28 cellular contexts compared by ENCODE assay signal in the genomic region with DNA sequence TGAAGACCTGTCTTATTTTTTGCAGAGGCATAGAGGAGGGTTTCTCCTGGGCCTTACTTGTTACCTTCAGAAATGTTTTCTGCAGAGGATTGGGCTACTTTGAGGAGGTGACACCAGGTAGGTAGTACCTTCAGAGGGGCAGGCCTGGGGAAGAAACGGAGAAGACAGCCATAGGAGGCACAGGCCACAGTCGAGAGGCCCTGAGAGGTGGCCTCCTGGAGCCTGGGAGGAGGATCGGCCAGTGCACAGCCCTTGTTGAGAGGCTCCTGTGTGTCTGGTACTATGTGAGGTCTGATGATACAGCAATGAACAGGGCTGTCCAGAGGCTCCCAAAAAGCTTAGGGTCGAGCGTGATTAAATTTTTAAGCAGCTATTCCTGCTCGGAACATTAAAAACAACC. TPM values are rescaled to one million over a fixed set of nuclear protein-coding genes. Genes with fewer than 3 reads are reported as not detected.
DNase-seq lines count a peak whose midpoint lies in the region; ATAC-seq and TF ChIP-seq lines count a peak whose summit lies in the region.
"Had no signal": no experiment of that assay in that cellular context is flagged by ENCODE, and none has a peak within 500 bp of the region (broad histone marks: within the 10 kb centered on the region; RNA-seq: fewer than 3 reads in every experiment).

No MANE protein-coding gene starts in this region.

- no peak for DNase-seq in activated naive CD4-positive, alpha-beta T cell treated with anti-CD3 and anti-CD28 coated beads, Interleukin-2, amount 50 U/mL, for 72 hours (ENCODE audit: low spot score in 2 of 2)
- DNase-seq in activated naive CD4-positive, alpha-beta T cell treated with anti-CD3 and anti-CD28 coated beads for 36 hours: no peak
- DNase-seq in activated T-helper 1 cell treated with anti-CD3 and anti-CD28 coated beads, Interleukin-12 subunit alpha, Interleukin-12 subunit beta, Interleukin-2, Interleukin-4 antibody, amounts not matched to agents 30 ng/mL and 10 ng/mL and 1 ng/mL, durations not matched to agents 14 hours and 24 hours and 36 hours (ENCODE audit: low spot score): no peak
- no peak for DNase-seq in NCI-H2171 treated with DMSO at 0.1 percent for 48 hours (lab: John Stamatoyannopoulos, UW)
- no peak for DNase-seq in amniotic stem cell (lab: John Stamatoyannopoulos, UW)
- no peak for DNase-seq in prostate gland (ENCODE audit: low spot score)
- no peak for DNase-seq in NCI-H2107 treated with DMSO at 0.1 percent for 48 hours (lab: John Stamatoyannopoulos, UW; ENCODE audit: unreplicated experiment)
- DNase-seq: activated CD4-positive, alpha-beta memory T cell treated with anti-CD3 and anti-CD28 coated beads, Interleukin-2, amount 10 ng/mL, durations not matched to agents 7 days and 5 days; activated CD4-positive, CD25-positive, alpha-beta regulatory T cell; activated gamma-delta T cell treated with Interleukin-2 at 50 U/mL for 16 hours; BE2C; cortex of kidney; DMS153; esophagus squamous epithelium; foreskin melanocyte; H7; KBM-7; lower lobe of right lung; MG63; NCI-H1105 treated with DMSO at 0.1 percent for 48 hours; NCI-H2029 treated with DMSO at 0.1 percent for 48 hours; NCI-H226; NCI-H748 treated with DMSO at 0.1 percent for 48 hours; T-helper 1 cell had no signal

- H3K9me3 Mint-ChIP-seq in activated naive CD4-positive, alpha-beta T cell treated with anti-CD3 and anti-CD28 coated beads, Interleukin-2, amount 50 U/mL, for 72 hours: no peaks in the 10 kb centered on the region
- H3K9me3 Mint-ChIP-seq in activated naive CD4-positive, alpha-beta T cell treated with anti-CD3 and anti-CD28 coated beads for 36 hours: no peaks in the 10 kb centered on the region
- no peaks in the 10 kb centered on the region for H3K9me3 Mint-ChIP-seq in activated T-helper 1 cell treated with anti-CD3 and anti-CD28 coated beads, Interleukin-12 subunit alpha, Interleukin-12 subunit beta, Interleukin-2, Interleukin-4 antibody, amounts not matched to agents 30 ng/mL and 10 ng/mL and 1 ng/mL, durations not matched to agents 14 hours and 24 hours and 36 hours
- H3K9me3 Mint-ChIP-seq: activated CD4-positive, alpha-beta memory T cell treated with anti-CD3 and anti-CD28 coated beads, Interleukin-2, amount 10 ng/mL, durations not matched to agents 7 days and 5 days; stimulated activated naive CD8-positive, alpha-beta T cell treated with anti-CD3 and anti-CD28 coated beads, Interleukin-15, Interleukin-2, amounts not matched to agents 100 ng/mL and 50 ng/mL, for 24 hours had no signal

- CTCF ChIA-PET in activated naive CD4-positive, alpha-beta T cell treated with anti-CD3 and anti-CD28 coated beads for 36 hours (lab: Charles Lee): interaction anchor here (0.6 kb wide), 1 partner anchor 207 kb away, joined by 3 read pairs; no protein-coding TSS in a partner anchor

- H3K4me1 Mint-ChIP-seq in activated naive CD4-positive, alpha-beta T cell treated with anti-CD3 and anti-CD28 coated beads for 36 hours (ENCODE audit: low read depth): peaks cover 24% of the 10 kb centered on the region
- peaks cover 33% of the 10 kb centered on the region for H3K4me1 Mint-ChIP-seq in activated T-helper 1 cell treated with anti-CD3 and anti-CD28 coated beads, Interleukin-12 subunit alpha, Interleukin-12 subunit beta, Interleukin-2, Interleukin-4 antibody, amounts not matched to agents 30 ng/mL and 10 ng/mL and 1 ng/mL, durations not matched to agents 14 hours and 24 hours and 36 hours (ENCODE audit: low read depth)

- H3K36me3 ChIP-seq in mesodermal cell (ENCODE audit: control insufficient read depth, insufficient read depth, low read length): peaks cover 65% of the 10 kb centered on the region
- peaks cover 0 to 12% of the 10 kb centered on the region in 2 donors for H3K36me3 ChIP-seq in prostate gland

- peak overlapping the region; percentile 23 for H3K27ac ChIP-seq in mesodermal cell (ENCODE audit: low read depth, low read length, severe bottlenecking)
- no peak overlapping the region for H3K27ac ChIP-seq in prostate gland
- H3K27ac ChIP-seq: lower lobe of right lung had no signal

- H3K9me3 ChIP-seq in mesodermal cell (ENCODE audit: control insufficient read depth, low read length): no peaks in the 10 kb centered on the region
- H3K9me3 ChIP-seq in prostate gland: no peaks in the 10 kb centered on the region
- H3K9me3 ChIP-seq: adrenal gland, BE2C, esophagus squamous epithelium, lower lobe of right lung, MG63, vagina had no signal

- H3K4me3 ChIP-seq in mesodermal cell (ENCODE audit: extremely low read depth, insufficient read depth, low read length, poor library complexity, severe bottlenecking) (no peak overlapping the region), prostate gland (no peak overlapping the region)
- H3K4me3 ChIP-seq: adrenal gland, esophagus squamous epithelium, lower lobe of right lung, MG63, vagina had no signal

- intact Hi-C loops in activated naive CD4-positive, alpha-beta T cell treated with anti-CD3 and anti-CD28 coated beads for 36 hours (cut with micrococcal nuclease): no loop called here
- intact Hi-C loops in activated T-helper 1 cell treated with anti-CD3 and anti-CD28 coated beads, Interleukin-12 subunit alpha, Interleukin-12 subunit beta, Interleukin-2, Interleukin-4 antibody, amounts not matched to agents 30 ng/mL and 10 ng/mL and 1 ng/mL, durations not matched to agents 14 hours and 24 hours and 36 hours (cut with micrococcal nuclease): no loop called here
- intact Hi-C loops in prostate gland (cut with DNase I): no loop called here

- peaks cover 6 to 15% of the 10 kb centered on the region in 2 donors for H3K36me3 Mint-ChIP-seq in activated naive CD4-positive, alpha-beta T cell treated with anti-CD3 and anti-CD28 coated beads, Interleukin-2, amount 50 U/mL, for 72 hours
- H3K36me3 Mint-ChIP-seq in activated naive CD4-positive, alpha-beta T cell treated with anti-CD3 and anti-CD28 coated beads for 36 hours (ENCODE audit: low read depth): peaks cover 15% of the 10 kb centered on the region
- H3K36me3 Mint-ChIP-seq in activated T-helper 1 cell treated with anti-CD3 and anti-CD28 coated beads, Interleukin-12 subunit alpha, Interleukin-12 subunit beta, Interleukin-2, Interleukin-4 antibody, amounts not matched to agents 30 ng/mL and 10 ng/mL and 1 ng/mL, durations not matched to agents 14 hours and 24 hours and 36 hours (ENCODE audit: low read depth): peaks cover 45% of the 10 kb centered on the region

- peaks cover 36% of the 10 kb centered on the region for H3K4me1 ChIP-seq in mesodermal cell (ENCODE audit: control insufficient read depth, insufficient read depth, low read length, poor library complexity, severe bottlenecking)
- H3K4me1 ChIP-seq in prostate gland (replicated peaks): no peaks in the 10 kb centered on the region

- no peak for TF ChIP-seq CTCF in prostate gland (IDR thresholded peaks at IDR 0.05)

- no peaks in the 10 kb centered on the region for H3K27me3 Mint-ChIP-seq in activated naive CD4-positive, alpha-beta T cell treated with anti-CD3 and anti-CD28 coated beads for 36 hours (ENCODE audit: low read depth)
- H3K27me3 Mint-ChIP-seq in activated T-helper 1 cell treated with anti-CD3 and anti-CD28 coated beads, Interleukin-12 subunit alpha, Interleukin-12 subunit beta, Interleukin-2, Interleukin-4 antibody, amounts not matched to agents 30 ng/mL and 10 ng/mL and 1 ng/mL, durations not matched to agents 14 hours and 24 hours and 36 hours (ENCODE audit: insufficient read depth): no peaks in the 10 kb centered on the region
- H3K27me3 Mint-ChIP-seq: activated CD4-positive, alpha-beta memory T cell treated with anti-CD3 and anti-CD28 coated beads, Interleukin-2, amount 10 ng/mL, durations not matched to agents 7 days and 5 days; stimulated activated naive CD8-positive, alpha-beta T cell treated with anti-CD3 and anti-CD28 coated beads, Interleukin-15, Interleukin-2, amounts not matched to agents 100 ng/mL and 50 ng/mL, for 24 hours had no signal

- H3K4me3 Mint-ChIP-seq in activated naive CD4-positive, alpha-beta T cell treated with anti-CD3 and anti-CD28 coated beads for 36 hours: no peak overlapping the region
- no peak overlapping the region for H3K4me3 Mint-ChIP-seq in activated T-helper 1 cell treated with anti-CD3 and anti-CD28 coated beads, Interleukin-12 subunit alpha, Interleukin-12 subunit beta, Interleukin-2, Interleukin-4 antibody, amounts not matched to agents 30 ng/mL and 10 ng/mL and 1 ng/mL, durations not matched to agents 14 hours and 24 hours and 36 hours
- H3K4me3 Mint-ChIP-seq: activated CD4-positive, alpha-beta memory T cell treated with anti-CD3 and anti-CD28 coated beads, Interleukin-2, amount 10 ng/mL, durations not matched to agents 7 days and 5 days; stimulated activated naive CD8-positive, alpha-beta T cell treated with anti-CD3 and anti-CD28 coated beads, Interleukin-15, Interleukin-2, amounts not matched to agents 100 ng/mL and 50 ng/mL, for 24 hours had no signal

- TF ChIP-seq POLR2A in prostate gland (IDR thresholded peaks at IDR 0.05): no peak

- 96 to 98% methylated on average over 6 of the region's 6 CpGs for WGBS in mesodermal cell (ENCODE audit: insufficient coverage in 2 of 2), 2 experiments
- WGBS in prostate gland: 94% methylated on average over 6 of the region's 6 CpGs

- no peak for ATAC-seq in activated naive CD4-positive, alpha-beta T cell treated with anti-CD3 and anti-CD28 coated beads, Interleukin-2, amount 50 U/mL, for 72 hours
- ATAC-seq: lower lobe of right lung had no signal

- no peaks in the 10 kb centered on the region for H3K27me3 ChIP-seq in prostate gland (replicated peaks; ENCODE audit: insufficient read depth)
- H3K27me3 ChIP-seq: adrenal gland, BE2C, esophagus squamous epithelium, MG63, vagina had no signal

- H3K27ac Mint-ChIP-seq in activated naive CD4-positive, alpha-beta T cell treated with anti-CD3 and anti-CD28 coated beads, Interleukin-2, amount 50 U/mL, for 72 hours: peak overlapping the region; percentile 75 to 90
- H3K27ac Mint-ChIP-seq in activated naive CD4-positive, alpha-beta T cell treated with anti-CD3 and anti-CD28 coated beads for 36 hours: no peak overlapping the region
- H3K27ac Mint-ChIP-seq in activated T-helper 1 cell treated with anti-CD3 and anti-CD28 coated beads, Interleukin-12 subunit alpha, Interleukin-12 subunit beta, Interleukin-2, Interleukin-4 antibody, amounts not matched to agents 30 ng/mL and 10 ng/mL and 1 ng/mL, durations not matched to agents 14 hours and 24 hours and 36 hours: peak overlapping the region; percentile 44
- H3K27ac Mint-ChIP-seq: activated CD4-positive, alpha-beta memory T cell treated with anti-CD3 and anti-CD28 coated beads, Interleukin-2, amount 10 ng/mL, durations not matched to agents 7 days and 5 days; stimulated activated naive CD8-positive, alpha-beta T cell treated with anti-CD3 and anti-CD28 coated beads, Interleukin-15, Interleukin-2, amounts not matched to agents 100 ng/mL and 50 ng/mL, for 24 hours had no signal

RNA-seq across cellular contexts. Expression of a gene that starts 11.5 kb away (rescaled TPM):
- total RNA-seq in activated naive CD4-positive, alpha-beta T cell treated with anti-CD3 and anti-CD28 coated beads, Interleukin-2, amount 50 U/mL, for 72 hours: 100 to 1,000 TPM; 109 to 142 TPM
- total RNA-seq in activated naive CD4-positive, alpha-beta T cell treated with anti-CD3 and anti-CD28 coated beads for 36 hours: 100 to 1,000 TPM in 1 of 2 experiments, 10 to 100 TPM in 1; 98.9 to 107 TPM
- 102 and 111 TPM in 2 replicates for total RNA-seq in activated T-helper 1 cell treated with anti-CD3 and anti-CD28 coated beads, Interleukin-12 subunit alpha, Interleukin-12 subunit beta, Interleukin-2, Interleukin-4 antibody, amounts not matched to agents 30 ng/mL and 10 ng/mL and 1 ng/mL, durations not matched to agents 14 hours and 24 hours and 36 hours
- 44.4 TPM for polyA plus RNA-seq in mesodermal cell (2013, experiment 1 of 2)
- polyA plus RNA-seq in mesodermal cell (2013, experiment 2 of 2): 39.6 TPM
- 10 to 100 TPM; 61.9 to 74.5 TPM for total RNA-seq in prostate gland

RNA-seq across cellular contexts. Expression of a gene that starts 16.5 kb away (rescaled TPM):
- 10 to 100 TPM; 70.0 to 79.0 TPM for total RNA-seq in activated naive CD4-positive, alpha-beta T cell treated with anti-CD3 and anti-CD28 coated beads, Interleukin-2, amount 50 U/mL, for 72 hours
- total RNA-seq in activated naive CD4-positive, alpha-beta T cell treated with anti-CD3 and anti-CD28 coated beads for 36 hours: 10 to 100 TPM; 48.9 to 54.3 TPM
- total RNA-seq in activated T-helper 1 cell treated with anti-CD3 and anti-CD28 coated beads, Interleukin-12 subunit alpha, Interleukin-12 subunit beta, Interleukin-2, Interleukin-4 antibody, amounts not matched to agents 30 ng/mL and 10 ng/mL and 1 ng/mL, durations not matched to agents 14 hours and 24 hours and 36 hours: 77.7 and 86.0 TPM in 2 replicates
- 31.7 TPM for polyA plus RNA-seq in mesodermal cell (2013, experiment 1 of 2)
- polyA plus RNA-seq in mesodermal cell (2013, experiment 2 of 2): 28.9 TPM
- 10 to 100 TPM; 56.7 to 69.2 TPM for total RNA-seq in prostate gland

RNA-seq across cellular contexts. Expression of a gene that starts 35.5 kb away (rescaled TPM):
- 100 to 1,000 TPM; 116 to 120 TPM for total RNA-seq in activated naive CD4-positive, alpha-beta T cell treated with anti-CD3 and anti-CD28 coated beads, Interleukin-2, amount 50 U/mL, for 72 hours
- total RNA-seq in activated naive CD4-positive, alpha-beta T cell treated with anti-CD3 and anti-CD28 coated beads for 36 hours: 100 to 1,000 TPM; 151 to 154 TPM
- 153 and 156 TPM in 2 replicates for total RNA-seq in activated T-helper 1 cell treated with anti-CD3 and anti-CD28 coated beads, Interleukin-12 subunit alpha, Interleukin-12 subunit beta, Interleukin-2, Interleukin-4 antibody, amounts not matched to agents 30 ng/mL and 10 ng/mL and 1 ng/mL, durations not matched to agents 14 hours and 24 hours and 36 hours
- polyA plus RNA-seq in mesodermal cell (2013, experiment 1 of 2): 80.7 TPM
- 74.0 TPM for polyA plus RNA-seq in mesodermal cell (2013, experiment 2 of 2)
- total RNA-seq in prostate gland: 10 to 100 TPM; 44.5 to 50.8 TPM

RNA-seq across cellular contexts. Expression of a gene that starts 38.6 kb away (rescaled TPM):
- 100 to 1,000 TPM; 142 to 241 TPM for total RNA-seq in activated naive CD4-positive, alpha-beta T cell treated with anti-CD3 and anti-CD28 coated beads, Interleukin-2, amount 50 U/mL, for 72 hours
- total RNA-seq in activated naive CD4-positive, alpha-beta T cell treated with anti-CD3 and anti-CD28 coated beads for 36 hours: 100 to 1,000 TPM; 120 to 121 TPM
- 146 and 154 TPM in 2 replicates for total RNA-seq in activated T-helper 1 cell treated with anti-CD3 and anti-CD28 coated beads, Interleukin-12 subunit alpha, Interleukin-12 subunit beta, Interleukin-2, Interleukin-4 antibody, amounts not matched to agents 30 ng/mL and 10 ng/mL and 1 ng/mL, durations not matched to agents 14 hours and 24 hours and 36 hours
- polyA plus RNA-seq in mesodermal cell (2013, experiment 1 of 2): 68.4 TPM
- polyA plus RNA-seq in mesodermal cell (2013, experiment 2 of 2): 49.5 TPM
- total RNA-seq in prostate gland: 100 to 1,000 TPM; 401 to 445 TPM
